In the genomic region with DNA sequence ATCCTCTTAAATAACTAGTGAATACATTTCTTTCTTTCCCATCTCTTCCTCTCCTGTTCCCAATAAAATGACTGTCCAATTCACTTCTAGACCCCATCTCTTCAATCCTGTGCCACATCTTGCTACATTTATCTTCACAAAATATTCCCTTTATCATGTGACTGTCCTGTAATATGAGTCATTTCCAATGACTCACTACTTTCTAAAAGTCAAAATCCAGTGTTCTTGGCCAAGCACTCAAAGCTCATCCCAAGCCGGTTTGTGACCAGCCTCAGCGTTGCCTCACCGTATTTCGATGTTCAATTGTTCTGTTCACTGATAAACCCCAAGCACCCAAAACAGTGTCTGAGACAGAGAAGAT, we compare ENCODE assay signal across 1 cellular context.
TF ChIP-seq lines count a peak whose summit lies in the region.

No MANE protein-coding gene starts in this region.

TF ChIP-seq in HEK293, 187 proteins besides CTCF, POLR2A, EP300 and RAD21 (continued from another document):
- TF ChIP-seq ZNF518A (tag by site-specific recombination; conservative IDR thresholded peaks at IDR 0.05; ENCODE audit: low read depth) (peak; percentile 48; the same call in 1 of the 2 replicates), KLF8 (tag by site-specific recombination; IDR thresholded peaks at IDR 0.05) (0 out of 2 replicates have a peak, but pooled peaks have one; percentile 39), ZNF629 (tag by site-specific recombination; IDR thresholded peaks at IDR 0.05) (peak; percentile 26; the same call in 1 of the 2 replicates), ZNF394 (tag by site-specific recombination; IDR thresholded peaks at IDR 0.05; ENCODE audit: borderline replicate concordance) (0 out of 2 replicates have a peak, but pooled peaks have one; percentile 28), ZBTB17 (tag by site-specific recombination; IDR thresholded peaks at IDR 0.05) (peak; percentile 70), ZNF560 (tag by site-specific recombination; IDR thresholded peaks at IDR 0.05; ENCODE audit: borderline replicate concordance) (no peak)
- TF ChIP-seq, protein P1, sequence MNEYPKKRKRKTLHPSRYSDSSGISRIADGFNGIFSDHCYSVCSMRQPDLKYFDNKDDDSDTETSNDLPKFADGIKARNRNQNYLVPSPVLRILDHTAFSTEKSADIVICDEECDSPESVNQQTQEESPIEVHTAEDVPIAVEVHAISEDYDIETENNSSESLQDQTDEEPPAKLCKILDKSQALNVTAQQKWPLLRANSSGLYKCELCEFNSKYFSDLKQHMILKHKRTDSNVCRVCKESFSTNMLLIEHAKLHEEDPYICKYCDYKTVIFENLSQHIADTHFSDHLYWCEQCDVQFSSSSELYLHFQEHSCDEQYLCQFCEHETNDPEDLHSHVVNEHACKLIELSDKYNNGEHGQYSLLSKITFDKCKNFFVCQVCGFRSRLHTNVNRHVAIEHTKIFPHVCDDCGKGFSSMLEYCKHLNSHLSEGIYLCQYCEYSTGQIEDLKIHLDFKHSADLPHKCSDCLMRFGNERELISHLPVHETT (tag by site-specific recombination; IDR thresholded peaks at IDR 0.05), result peak; percentile 66; the same call in 1 of the 2 replicates
- TF ChIP-seq, protein P2, sequence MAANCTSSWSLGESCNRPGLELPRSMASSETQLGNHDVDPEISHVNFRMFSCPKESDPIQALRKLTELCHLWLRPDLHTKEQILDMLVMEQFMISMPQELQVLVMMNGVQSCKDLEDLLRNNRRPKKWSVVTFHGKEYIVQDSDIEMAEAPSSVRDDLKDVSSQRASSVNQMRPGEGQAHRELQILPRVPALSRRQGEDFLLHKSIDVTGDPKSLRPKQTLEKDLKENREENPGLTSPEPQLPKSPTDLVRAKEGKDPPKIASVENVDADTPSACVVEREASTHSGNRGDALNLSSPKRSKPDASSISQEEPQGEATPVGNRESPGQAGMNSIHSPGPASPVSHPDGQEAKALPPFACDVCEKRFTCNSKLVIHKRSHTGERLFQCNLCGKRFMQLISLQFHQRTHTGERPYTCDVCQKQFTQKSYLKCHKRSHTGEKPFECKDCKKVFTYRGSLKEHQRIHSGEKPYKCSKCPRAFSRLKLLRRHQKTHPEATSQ (tag by site-specific recombination; IDR thresholded peaks at IDR 0.05), result no peak
- TF ChIP-seq, protein P3, sequence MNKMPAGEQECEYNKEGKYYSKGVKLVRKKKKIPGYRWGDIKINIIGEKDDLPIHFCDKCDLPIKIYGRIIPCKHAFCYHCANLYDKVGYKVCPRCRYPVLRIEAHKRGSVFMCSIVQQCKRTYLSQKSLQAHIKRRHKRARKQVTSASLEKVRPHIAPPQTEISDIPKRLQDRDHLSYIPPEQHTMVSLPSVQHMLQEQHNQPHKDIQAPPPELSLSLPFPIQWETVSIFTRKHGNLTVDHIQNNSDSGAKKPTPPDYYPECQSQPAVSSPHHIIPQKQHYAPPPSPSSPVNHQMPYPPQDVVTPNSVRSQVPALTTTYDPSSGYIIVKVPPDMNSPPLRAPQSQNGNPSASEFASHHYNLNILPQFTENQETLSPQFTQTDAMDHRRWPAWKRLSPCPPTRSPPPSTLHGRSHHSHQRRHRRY (tag by site-specific recombination; IDR thresholded peaks at IDR 0.05), result no peak
